ENCODE assay signal across 31 cellular contexts in genomic region chr3:37942646-37943045, GRCh38. TPM values are rescaled to one million over a fixed set of nuclear protein-coding genes. Genes with fewer than 3 reads are reported as not detected.
DNase-seq lines count a peak whose midpoint lies in the region; ATAC-seq, FAIRE-seq and TF ChIP-seq lines count a peak whose summit lies in the region.
"Had no signal": no experiment of that assay in that cellular context is flagged by ENCODE, and none has a peak within 500 bp of the region (broad histone marks: within the 10 kb centered on the region; RNA-seq: fewer than 3 reads in every experiment).

No MANE protein-coding gene starts in this region.

- H2AFZ ChIP-seq in K562 (ENCODE audit: low read depth, low read length) (no peak overlapping the region), mesenchymal stem cell (ENCODE audit: low read depth, low read length) (no peak overlapping the region)

- 22% methylated on average over 2 of the region's 2 CpGs for WGBS in K562 (ENCODE audit: insufficient coverage, low coverage, missing lambda C conversion rate)
- 96% methylated on average over 1 of the region's 2 CpGs for WGBS in mesenchymal stem cell

- H3K4me1 ChIP-seq in Caco-2: peaks cover 53% of the 10 kb centered on the region
- H3K4me1 ChIP-seq in K562 (replicated peaks in 1 of 2; ENCODE audit: control insufficient read depth in 2 of 2, insufficient read depth in 2 of 2, low read length in 2 of 2): peaks cover 0 to 10% of the 10 kb centered on the region in 2 experiments; a peak in 2 of 5 replicates
- H3K4me1 ChIP-seq in mesenchymal stem cell (ENCODE audit: control insufficient read depth, insufficient read depth, low read depth, low read length): peaks cover 16% of the 10 kb centered on the region
- H3K4me1 ChIP-seq in stomach smooth muscle (ENCODE audit: control insufficient read depth, insufficient read depth, low read length): peaks cover 72% of the 10 kb centered on the region

- in situ Hi-C loops in K562 (cut with MboI): no loop called here

- peak overlapping the region; percentile 69 for H3K27ac Mint-ChIP-seq in Caco-2 (ENCODE audit: unreplicated experiment)
- no peak overlapping the region for H3K27ac Mint-ChIP-seq in activated naive CD4-positive, alpha-beta T cell treated with anti-CD3 and anti-CD28 coated beads, Interleukin-2, amount 10 ng/mL, durations not matched to agents 7 days and 5 days
- H3K27ac Mint-ChIP-seq: activated B cell treated with CpG ODN at 0.5 μM for 24 hours; B cell; endodermal cell; stimulated activated memory B cell treated with anti-CD40 and anti-IgM and Interleukin-4, amounts not matched to agents 10 μg/mL and 1 μg/mL and 100 μg/mL, for 72 hours had no signal

- H3K9me3 Mint-ChIP-seq in Caco-2 (ENCODE audit: unreplicated experiment): no peaks in the 10 kb centered on the region
- no peaks in the 10 kb centered on the region for H3K9me3 Mint-ChIP-seq in activated naive CD4-positive, alpha-beta T cell treated with anti-CD3 and anti-CD28 coated beads, Interleukin-2, amount 10 ng/mL, durations not matched to agents 7 days and 5 days
- H3K9me3 Mint-ChIP-seq: activated B cell treated with CpG ODN at 0.5 μM for 24 hours; endodermal cell; immature natural killer cell; nephron progenitor cell; stimulated activated memory B cell treated with anti-CD40 and anti-IgM and Interleukin-4, amounts not matched to agents 10 μg/mL and 1 μg/mL and 100 μg/mL, for 72 hours had no signal

- BruUV-seq in Caco-2 (replicated peaks; lab: Mats Ljungman, UMichigan): no TSS peak
- no TSS peak for BruUV-seq in K562 (replicated peaks; lab: Mats Ljungman, UMichigan)

- H3K27me3 ChIP-seq in Caco-2 (replicated peaks; ENCODE audit: control insufficient read depth, insufficient read depth, low read length): no peaks in the 10 kb centered on the region
- H3K27me3 ChIP-seq in K562 (ENCODE audit: control insufficient read depth in 2 of 2, insufficient read depth in 2 of 2, low read length in 2 of 2): peaks cover 2 to 15% of the 10 kb centered on the region in 2 experiments; a peak in 4 of 5 replicates
- H3K27me3 ChIP-seq in mesenchymal stem cell (ENCODE audit: control insufficient read depth in 1 of 2, insufficient read depth in 1 of 2, low read length in 2 of 2): no peaks in the 10 kb centered on the region
- no peaks in the 10 kb centered on the region for H3K27me3 ChIP-seq in stomach smooth muscle (ENCODE audit: control insufficient read depth in 1 of 2, insufficient read depth in 2 of 2, low read length in 2 of 2)
- H3K27me3 ChIP-seq: cardiac muscle cell, ovary, testis had no signal

- H2BK12ac ChIP-seq in mesenchymal stem cell (ENCODE audit: low read length in 2 of 2): peak overlapping the region; percentile 4 to 29

- peak overlapping the region; percentile 4 for H2BK15ac ChIP-seq in mesenchymal stem cell (ENCODE audit: low read depth, poor library complexity, severe bottlenecking)

- DNase-seq in Caco-2 (no peak), K562 (ENCODE audit: extremely low read depth in 1 of 4, low spot score in 3 of 4) (no peak), mesenchymal stem cell (no peak), NCI-H526 treated with DMSO at 0.1 percent for 48 hours (lab: John Stamatoyannopoulos, UW) (no peak), NCI-H524 (lab: John Stamatoyannopoulos, UW) (no peak)
- no peak for DNase-seq in activated naive CD4-positive, alpha-beta T cell treated with anti-CD3 and anti-CD28 coated beads, Interleukin-2, amount 10 ng/mL, durations not matched to agents 7 days and 5 days
- DNase-seq: activated B cell treated with CpG ODN at 0.5 μM for 24 hours; activated naive CD4-positive, alpha-beta T cell treated with anti-CD3 and anti-CD28 coated beads, Interleukin-2, amount 50 U/mL, for 16 hours; amygdala; endodermal cell; hypothalamus; immature natural killer cell; midbrain; NCI-H1092; NCI-H187; NCI-H2171; NCI-H526; nephron progenitor cell; ovary; stimulated activated CD4-positive, alpha-beta T cell treated with anti-CD3 and anti-CD28 coated beads, Interleukin-12 subunit alpha, Interleukin-12 subunit beta, amount 100 ng/mL, for 4 hours; stimulated activated CD4-positive, alpha-beta T cell treated with anti-CD3 and anti-CD28 coated beads, Interleukin-4, amount 100 ng/mL, for 4 hours; testis had no signal

- H3K36me3 Mint-ChIP-seq in Caco-2 (ENCODE audit: insufficient read depth, unreplicated experiment): peaks cover 35% of the 10 kb centered on the region
- H3K36me3 Mint-ChIP-seq in activated naive CD4-positive, alpha-beta T cell treated with anti-CD3 and anti-CD28 coated beads, Interleukin-2, amount 10 ng/mL, durations not matched to agents 7 days and 5 days: no peaks in the 10 kb centered on the region
- H3K36me3 Mint-ChIP-seq: immature natural killer cell; stimulated activated memory B cell treated with anti-CD40 and anti-IgM and Interleukin-4, amounts not matched to agents 10 μg/mL and 1 μg/mL and 100 μg/mL, for 72 hours had no signal

- H2BK5ac ChIP-seq in mesenchymal stem cell (ENCODE audit: low read depth, low read length, poor library complexity, severe bottlenecking): no peak overlapping the region

- H3K4ac ChIP-seq in mesenchymal stem cell (ENCODE audit: low read depth in 1 of 2, low read length in 2 of 2): peak overlapping the region in 1 of 2 experiments; percentile 37

- POLR2A ChIA-PET in Caco-2 (lab: Charles Lee): no interaction called here
- POLR2A ChIA-PET in K562 (lab: Yijun Ruan, JAX): interaction anchor here (0.6 to 1.2 kb wide), 3 partner anchors 16 to 90 kb away, joined by 3 read pairs; no protein-coding TSS in a partner anchor

- no peaks in the 10 kb centered on the region for H3K27me3 Mint-ChIP-seq in Caco-2 (ENCODE audit: insufficient read depth, unreplicated experiment)
- no peaks in the 10 kb centered on the region for H3K27me3 Mint-ChIP-seq in activated naive CD4-positive, alpha-beta T cell treated with anti-CD3 and anti-CD28 coated beads, Interleukin-2, amount 10 ng/mL, durations not matched to agents 7 days and 5 days
- H3K27me3 Mint-ChIP-seq: activated B cell treated with CpG ODN at 0.5 μM for 24 hours had no signal

- no peak overlapping the region for H3K4me3 Mint-ChIP-seq in Caco-2 (ENCODE audit: unreplicated experiment)
- H3K4me3 Mint-ChIP-seq in activated naive CD4-positive, alpha-beta T cell treated with anti-CD3 and anti-CD28 coated beads, Interleukin-2, amount 10 ng/mL, durations not matched to agents 7 days and 5 days: no peak overlapping the region
- H3K4me3 Mint-ChIP-seq: activated B cell treated with CpG ODN at 0.5 μM for 24 hours; B cell; endodermal cell; immature natural killer cell; nephron progenitor cell; stimulated activated memory B cell treated with anti-CD40 and anti-IgM and Interleukin-4, amounts not matched to agents 10 μg/mL and 1 μg/mL and 100 μg/mL, for 72 hours had no signal

- H3K79me1 ChIP-seq in mesenchymal stem cell (replicated peaks; ENCODE audit: low read length, poor library complexity, severe bottlenecking): peaks cover 33% of the 10 kb centered on the region

- H3K36me3 ChIP-seq in Caco-2 (ENCODE audit: control insufficient read depth, insufficient read depth, low read length) (no peaks in the 10 kb centered on the region), K562 (ENCODE audit: control insufficient read depth, insufficient read depth, low read length) (no peaks in the 10 kb centered on the region), mesenchymal stem cell (ENCODE audit: control insufficient read depth in 1 of 2, insufficient read depth in 2 of 2, low read depth in 1 of 2, low read length in 2 of 2) (no peaks in the 10 kb centered on the region), stomach smooth muscle (ENCODE audit: control insufficient read depth in 2 of 2, insufficient read depth in 2 of 2, low read length in 2 of 2) (no peaks in the 10 kb centered on the region)
- H3K36me3 ChIP-seq: cardiac muscle cell, ovary had no signal

- H3K14ac ChIP-seq in mesenchymal stem cell (ENCODE audit: low read length in 2 of 2): no peak overlapping the region

- no peak for TF ChIP-seq RAD21 in K562 (CRISPR knock-in tag; conservative IDR thresholded peaks at IDR 0.05 in 1 of 2, IDR thresholded peaks at IDR 0.05 in 1 of 2)

- H3K27ac ChIP-seq in K562 (ENCODE audit: extremely low read depth, low read depth, low read length) (no peak overlapping the region), mesenchymal stem cell (ENCODE audit: low read length, poor library complexity, severe bottlenecking) (no peak overlapping the region), stomach smooth muscle (ENCODE audit: low read length) (peak overlapping the region; percentile 66)
- H3K27ac ChIP-seq: cardiac muscle cell, ovary had no signal

- H2AK5ac ChIP-seq in mesenchymal stem cell (ENCODE audit: low read length, severe bottlenecking): peak overlapping the region; percentile 23

- no peaks in the 10 kb centered on the region for H3K79me2 ChIP-seq in K562 (ENCODE audit: control insufficient read depth, insufficient read depth, low read length)

- no peak for TF ChIP-seq POLR2A in K562 (conservative IDR thresholded peaks at IDR 0.05)

- H3K18ac ChIP-seq in mesenchymal stem cell (ENCODE audit: low read depth in 1 of 2, low read length in 2 of 2): peak overlapping the region in 1 of 2 experiments; percentile 3

- H3K4me1 Mint-ChIP-seq in Caco-2 (ENCODE audit: low read depth, unreplicated experiment): peaks cover 60% of the 10 kb centered on the region
- peaks cover 2% of the 10 kb centered on the region for H3K4me1 Mint-ChIP-seq in activated naive CD4-positive, alpha-beta T cell treated with anti-CD3 and anti-CD28 coated beads, Interleukin-2, amount 10 ng/mL, durations not matched to agents 7 days and 5 days
- H3K4me1 Mint-ChIP-seq: activated B cell treated with CpG ODN at 0.5 μM for 24 hours; B cell; immature natural killer cell; stimulated activated memory B cell treated with anti-CD40 and anti-IgM and Interleukin-4, amounts not matched to agents 10 μg/mL and 1 μg/mL and 100 μg/mL, for 72 hours had no signal

- peak overlapping the region; percentile 31 for H4K8ac ChIP-seq in mesenchymal stem cell (ENCODE audit: low read length)

- ATAC-seq in K562: no peak
- no peak for ATAC-seq in HG02642 (IDR thresholded peaks at IDR 0.05; ENCODE audit: poor library complexity, unreplicated experiment)
- ATAC-seq: left lobe of liver; Panc1; stimulated activated memory B cell treated with anti-CD40 and anti-IgM and Interleukin-4, amounts not matched to agents 10 μg/mL and 1 μg/mL and 100 μg/mL, for 72 hours had no signal

- H4K91ac ChIP-seq in mesenchymal stem cell (ENCODE audit: low read length): no peak overlapping the region

- H3K4me3 ChIP-seq in Caco-2 (ENCODE audit: low read depth, low read length) (no peak overlapping the region), K562 (no peak overlapping the region), mesenchymal stem cell (ENCODE audit: insufficient read depth in 1 of 2, low read depth in 1 of 2, low read length in 2 of 2) (no peak overlapping the region), stomach smooth muscle (ENCODE audit: low read length in 2 of 2) (no peak overlapping the region)
- H3K4me3 ChIP-seq: cardiac muscle cell, ovary, testis had no signal

- TF ChIP-seq CTCF in Caco-2 (IDR thresholded peaks at IDR 0.05; ENCODE audit: insufficient read depth in 1 of 2, low read depth in 1 of 2, low read length in 1 of 2, severe bottlenecking in 1 of 2, unreplicated experiment in 1 of 2) (no peak), K562 (IDR thresholded peaks at IDR 0.05 in 2 of 3, conservative IDR thresholded peaks at IDR 0.05 in 1 of 3; ENCODE audit: insufficient read depth in 2 of 3, low read depth in 1 of 3, low read length in 3 of 3) (no peak)

- FAIRE-seq in K562 (lab: Jason Lieb, UNC): no peak
- FAIRE-seq: frontal cortex, H54 had no signal

- H3K9me1 ChIP-seq in K562 (ENCODE audit: control insufficient read depth, insufficient read depth, low read length): peaks cover 3% of the 10 kb centered on the region

- no peak overlapping the region for H3K9ac ChIP-seq in K562 (ENCODE audit: insufficient read depth in 1 of 2, low read depth in 2 of 2, low read length in 2 of 2)
- no peak overlapping the region for H3K9ac ChIP-seq in mesenchymal stem cell (ENCODE audit: low read length)
- no peak overlapping the region for H3K9ac ChIP-seq in stomach smooth muscle (ENCODE audit: low read length in 2 of 2)

- no peak overlapping the region for H3K4me2 ChIP-seq in K562 (ENCODE audit: insufficient read depth, low read length)
- no peak overlapping the region for H3K4me2 ChIP-seq in mesenchymal stem cell (ENCODE audit: low read length, poor library complexity, severe bottlenecking)

- CTCF ChIA-PET in Caco-2 (lab: Charles Lee): no interaction called here
- CTCF ChIA-PET in K562 (lab: Yijun Ruan, JAX; ENCODE audit: low intra/inter-chr PET ratio): no interaction called here
- CTCF ChIA-PET in activated naive CD4-positive, alpha-beta T cell treated with anti-CD3 and anti-CD28 coated beads, Interleukin-2, amount 10 ng/mL, durations not matched to agents 7 days and 5 days (lab: Charles Lee): no interaction called here

- no peak for TF ChIP-seq EP300 in K562 (IDR thresholded peaks at IDR 0.05; ENCODE audit: low read length)

- H4K20me1 ChIP-seq in K562 (replicated peaks; ENCODE audit: control insufficient read depth, insufficient read depth, low read length): peaks cover 6% of the 10 kb centered on the region

- H3K9me3 ChIP-seq in Caco-2 (no peaks in the 10 kb centered on the region), K562 (replicated peaks; ENCODE audit: control insufficient read depth, insufficient read depth, low read depth, low read length) (no peaks in the 10 kb centered on the region), mesenchymal stem cell (ENCODE audit: control insufficient read depth, low read length) (no peaks in the 10 kb centered on the region), stomach smooth muscle (ENCODE audit: control insufficient read depth in 2 of 2, low read length in 2 of 2) (no peaks in the 10 kb centered on the region)
- H3K9me3 ChIP-seq: ovary, testis had no signal

- intact Hi-C loops in Caco-2 (cut with micrococcal nuclease; ENCODE audit: unreplicated experiment) (no loop called here), K562 (cut with micrococcal nuclease) (no loop called here)

- H3K23ac ChIP-seq in mesenchymal stem cell (ENCODE audit: low read length in 2 of 2): no peak overlapping the region

- H2BK120ac ChIP-seq in mesenchymal stem cell (ENCODE audit: low read depth, low read length): no peak overlapping the region

RNA-seq across cellular contexts. Expression of gene VILL, which starts 47.9 kb away (rescaled TPM):
- total RNA-seq in Caco-2 (2022): 11.7 and 12.2 TPM in 2 replicates
- 21.1 and 67.2 TPM in 2 replicates for total RNA-seq in K562 (2011; cell fraction: chromatin; rRNA removed; ENCODE audit: low replicate concordance)
- 38.7 and 48.8 TPM in 2 replicates for total RNA-seq in K562 (2011; cell fraction: nucleolus; rRNA removed)
- total RNA-seq in K562 (2011; cell fraction: nucleoplasm; rRNA removed): 25.6 and 29.8 TPM in 2 replicates
- total RNA-seq in K562 (2014; rRNA removed): 12.6 and 17.4 TPM in 2 replicates
- total RNA-seq in K562 (2014; rRNA removed; fragmentation: Illumina TruSeq; extraction: Trizol): 3.3 and 4.3 TPM in 2 replicates
- total RNA-seq in K562 (2015; rRNA removed; fragmentation: Illumina TruSeq; extraction: Trizol): 8.8 and 9.2 TPM in 2 replicates
- 12.4 and 13.4 TPM in 2 replicates for total RNA-seq in K562 (2021)
- 7.7 and 10.6 TPM in 2 replicates for polyA plus RNA-seq in K562 (2011; rRNA removed)
- 9.8 and 17.0 TPM in 2 replicates for polyA plus RNA-seq in K562 (2011; cell fraction: cytosol; rRNA removed)
- polyA plus RNA-seq in K562 (2011; cell fraction: nucleus; rRNA removed): 51.3 and 85.1 TPM in 2 replicates
- polyA plus RNA-seq in K562 (2012): 10.0 and 15.4 TPM in 2 replicates
- 8.7 and 9.8 TPM in 2 replicates for polyA plus RNA-seq in K562 (2014; fragmentation: Illumina TruSeq; extraction: Trizol)
- polyA plus RNA-seq in K562 (2014; fragmentation: Nextera tagmentation; extraction: Ambion mirVana): under 1 TPM; 0.11 to 0.49 TPM
- 16.0 and 18.1 TPM in 2 replicates for polyA plus RNA-seq in K562 (2014; rRNA removed)
- 10.8 and 11.9 TPM in 2 replicates for polyA minus RNA-seq in K562 (2011; rRNA and poly(A)+ RNA removed)
- polyA minus RNA-seq in K562 (2011; cell fraction: cytosol; rRNA and poly(A)+ RNA removed): 2.6 and 4.9 TPM in 2 replicates
- polyA minus RNA-seq in K562 (2011; cell fraction: nucleus; rRNA and poly(A)+ RNA removed): 32.0 and 33.5 TPM in 2 replicates
- polyA plus RNA-seq in mesenchymal stem cell (2013, experiment 1 of 2): 0.98 TPM
- polyA plus RNA-seq in mesenchymal stem cell (2013, experiment 2 of 2): 1.0 TPM
